Comparison of ENCODE assay signal across 1 cellular context in the genomic region with DNA sequence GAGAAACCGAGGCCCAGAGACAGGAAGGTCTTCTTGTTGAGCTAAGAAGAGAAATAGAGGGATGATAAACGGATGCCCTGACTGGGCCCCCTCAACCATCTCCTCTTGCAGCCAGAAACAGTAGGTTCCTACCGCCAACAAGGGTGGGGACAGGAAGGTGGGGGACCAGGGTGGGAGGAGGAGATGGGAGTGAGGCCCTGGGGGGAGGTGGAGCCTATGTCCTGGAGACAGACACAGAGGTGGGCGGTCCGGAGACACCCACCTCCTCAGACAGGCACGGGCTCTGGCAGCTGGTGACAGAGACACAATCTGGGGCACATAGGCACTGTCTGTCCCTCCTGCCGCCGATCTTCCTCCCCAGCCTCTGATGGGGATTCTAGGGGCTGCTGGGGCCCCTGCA.
TF ChIP-seq lines count a peak whose summit lies in the region.

No MANE protein-coding gene starts in this region.

TF ChIP-seq in A549, 52 proteins besides CTCF, POLR2A, EP300 and RAD21:
- no peak for TF ChIP-seq CEBPB (IDR thresholded peaks at IDR 0.05)
